Comparison of ENCODE assay signal across 8 cellular contexts in the genomic region with DNA sequence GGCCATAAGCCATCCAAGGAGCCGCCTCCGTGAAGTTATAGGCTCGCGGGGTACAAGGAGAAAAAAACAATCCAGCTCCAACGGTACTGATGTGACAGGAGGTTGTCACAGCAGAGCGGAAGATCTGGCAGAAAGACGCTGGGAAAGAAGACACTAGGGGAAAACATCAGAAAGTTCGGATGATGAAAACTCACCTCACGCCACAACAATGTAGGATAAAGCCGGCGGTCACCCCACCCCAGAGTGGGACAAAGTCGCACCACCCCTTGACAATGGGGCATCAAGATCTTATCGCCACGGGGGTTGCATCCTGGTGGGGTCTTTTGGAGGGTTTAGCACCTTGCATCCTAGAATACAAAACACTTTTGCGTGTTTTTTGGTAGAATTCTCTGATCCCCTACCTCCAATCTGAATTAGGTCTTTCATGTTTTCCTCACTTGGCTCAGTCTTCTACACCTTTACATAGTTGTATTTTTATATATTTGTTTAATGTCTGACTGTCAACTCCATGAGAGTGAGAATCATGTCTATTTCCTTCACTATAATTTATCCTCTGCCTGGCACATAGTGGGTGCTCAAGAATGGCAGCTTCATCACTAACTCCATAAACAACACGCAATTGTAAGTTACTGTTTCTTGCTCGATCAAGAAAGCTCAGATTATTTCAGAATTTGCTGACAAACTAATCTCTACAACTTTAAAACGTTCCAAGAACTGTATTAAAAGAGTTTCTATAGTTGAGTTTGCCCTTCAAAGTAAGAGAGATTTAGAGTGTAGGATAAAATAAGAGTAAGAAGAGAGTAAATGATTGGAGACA. TPM values are rescaled to one million over a fixed set of nuclear protein-coding genes. Genes with fewer than 3 reads are reported as not detected.
A peak's percentile ranks its signal among the peaks of the same experiment; 100 is the strongest.
DNase-seq lines count a peak whose midpoint lies in the region; ATAC-seq and TF ChIP-seq lines count a peak whose summit lies in the region.

No MANE protein-coding gene starts in this region.

- DNase-seq in right atrium auricular region (ENCODE audit: low spot score) (no peak), Right ventricle myocardium superior (no peak), brain microvascular endothelial cell (no peak), NCI-H524 treated with DMSO at 0.1 percent for 48 hours (lab: John Stamatoyannopoulos, UW) (no peak)

- H3K27ac ChIP-seq in right atrium auricular region (peak overlapping the region; percentile 82 to 88), brain microvascular endothelial cell (no peak overlapping the region)

- no peaks in the 10 kb centered on the region for H3K9me3 ChIP-seq in right atrium auricular region
- no peaks in the 10 kb centered on the region for H3K9me3 ChIP-seq in mononuclear cell (ENCODE audit: low read depth, low read length)

- H3K4me1 ChIP-seq in right atrium auricular region = peaks cover 0 to 10% of the 10 kb centered on the region in 2 donors
- peaks cover 14% of the 10 kb centered on the region for H3K4me1 ChIP-seq in mononuclear cell (ENCODE audit: insufficient read depth, low read length)

- no peaks in the 10 kb centered on the region for H3K36me3 ChIP-seq in right atrium auricular region
- H3K36me3 ChIP-seq in brain microvascular endothelial cell (replicated peaks) = no peaks in the 10 kb centered on the region

- intact Hi-C loops in Right ventricle myocardium superior (cut with DNase I) = no loop called here

- TF ChIP-seq CTCF in right atrium auricular region (IDR thresholded peaks at IDR 0.05) (no peak), brain microvascular endothelial cell (IDR thresholded peaks at IDR 0.05; ENCODE audit: low read depth, low read length, missing control alignments) (no peak)

- H3K27me3 ChIP-seq in right atrium auricular region = no peaks in the 10 kb centered on the region
- no peaks in the 10 kb centered on the region for H3K27me3 ChIP-seq in brain microvascular endothelial cell (replicated peaks)
- peaks cover 58% of the 10 kb centered on the region for H3K27me3 ChIP-seq in mononuclear cell (ENCODE audit: insufficient read depth, low read length)

- in situ Hi-C loops in brain microvascular endothelial cell (cut with HindIII; ENCODE audit: low pct_ligation_motif_present, low sequenced_read_pairs) = no loop called here

- H3K4me3 ChIP-seq in right atrium auricular region (peak overlapping the region; percentile 69 to 90), brain microvascular endothelial cell (ENCODE audit: low read depth, low read length) (peak overlapping the region; percentile 66), mononuclear cell (ENCODE audit: low read length) (peak overlapping the region; percentile 29)

- no peak for ATAC-seq in Right ventricle myocardium superior (ENCODE audit: poor library complexity)
- ATAC-seq in HG03159 (IDR thresholded peaks at IDR 0.05; ENCODE audit: unreplicated experiment) = no peak
- ATAC-seq in GM18870 (IDR thresholded peaks at IDR 0.05; ENCODE audit: unreplicated experiment) = no peak
- no peak for ATAC-seq in HG03469 (IDR thresholded peaks at IDR 0.05; ENCODE audit: unreplicated experiment)

RNA-seq across cellular contexts. Expression of a gene that starts 0.6 kb away (rescaled TPM):
- total RNA-seq in right atrium auricular region (1 to 10 TPM; 1.2 to 1.7 TPM), Right ventricle myocardium superior (0.81 TPM), mononuclear cell (1.5 TPM)

Comparison
In these comparisons a context has a peak if more than half of its experiments do, and no peak if none do; other contexts are left out.
1. H3K4me3 ChIP-seq: peak in every context shown above with its lines; median percentile 80 in right atrium auricular region; 66 in brain microvascular endothelial cell; 29 in mononuclear cell.